ENCODE assay signal across 9 cellular contexts in genomic region chrX:67503453-67503852, GRCh38. TPM values are rescaled to one million over a fixed set of nuclear protein-coding genes. Genes with fewer than 3 reads are reported as not detected.
"Had no signal": no experiment of that assay in that cellular context is flagged by ENCODE, and none has a peak within 500 bp of the region (broad histone marks: within the 10 kb centered on the region; RNA-seq: fewer than 3 reads in every experiment).

No MANE protein-coding gene starts in this region.

- DNase-seq: GDM1, GF-D8 had no signal

- FAIRE-seq: G401.6, GM12878, GM12891, GM12892, GM18507, GM19239 had no signal

- H3K4me3 ChIP-seq: GM12878 had no signal

- ATAC-seq: GM12878 had no signal

RNA-seq across cellular contexts. Expression of gene AR, which starts 40.4 kb away (rescaled TPM):
- total RNA-seq: G401, GM12878 had no signal
